In the genomic region with DNA sequence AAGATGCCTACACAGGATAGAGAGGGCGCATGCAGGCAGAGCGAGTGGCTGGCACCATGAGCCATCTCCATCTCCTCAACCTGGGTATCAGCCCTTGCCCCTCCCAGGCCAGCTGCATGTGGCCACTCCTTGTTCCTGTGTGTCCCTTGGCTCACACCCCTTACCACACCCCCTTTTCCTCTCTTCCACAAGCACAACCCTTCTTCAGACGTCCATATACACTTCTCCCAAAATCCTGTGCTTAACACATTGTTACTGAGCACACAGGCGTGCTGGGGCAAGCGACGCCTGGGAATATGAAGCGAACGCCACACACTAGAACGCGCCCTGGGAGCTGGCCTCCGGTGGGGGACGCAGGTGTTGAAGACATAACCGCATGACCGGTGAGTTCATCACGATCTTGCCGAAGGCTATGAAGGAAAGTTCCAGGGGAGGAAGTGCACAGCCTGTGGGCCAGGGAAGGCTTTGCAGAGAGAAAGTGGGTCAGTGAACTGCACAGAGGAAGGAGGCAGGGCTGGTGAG, we compare ENCODE assay signal across 11 cellular contexts. TPM values are rescaled to one million over a fixed set of nuclear protein-coding genes. Genes with fewer than 3 reads are reported as not detected.
DNase-seq lines count a peak whose midpoint lies in the region; ATAC-seq and TF ChIP-seq lines count a peak whose summit lies in the region.
"Had no signal": no experiment of that assay in that cellular context is flagged by ENCODE, and none has a peak within 500 bp of the region (broad histone marks: within the 10 kb centered on the region; RNA-seq: fewer than 3 reads in every experiment).

No MANE protein-coding gene starts in this region.

- H3K27me3 ChIP-seq in esophagus squamous epithelium (no peaks in the 10 kb centered on the region), transverse colon (no peaks in the 10 kb centered on the region)

- WGBS in esophagus squamous epithelium, 2 donors = 23 to 49% methylated on average over 4 to 16 of the region's 16 CpGs
- 30 to 60% methylated on average over 4 to 16 of the region's 16 CpGs for WGBS in transverse colon (ENCODE audit: low coverage in 1 of 2), 2 donors

- no peak for TF ChIP-seq EP300 in transverse colon (IDR thresholded peaks at IDR 0.05; ENCODE audit: low read depth)

- ATAC-seq in HG03159 (IDR thresholded peaks at IDR 0.05; ENCODE audit: unreplicated experiment) = no peak
- ATAC-seq: right cardiac atrium had no signal

- peaks cover 0 to 36% (median 8%) of the 10 kb centered on the region in 3 donors for H3K4me1 ChIP-seq in esophagus squamous epithelium
- peaks cover 6 to 23% (median 13%) of the 10 kb centered on the region in 4 donors for H3K4me1 ChIP-seq in transverse colon

- no peak for TF ChIP-seq POLR2A in esophagus squamous epithelium (IDR thresholded peaks at IDR 0.05)
- TF ChIP-seq POLR2A in transverse colon (IDR thresholded peaks at IDR 0.05) = no peak

- no peak overlapping the region for H3K4me3 ChIP-seq in esophagus squamous epithelium
- no peak overlapping the region for H3K4me3 ChIP-seq in transverse colon

- H3K36me3 ChIP-seq in esophagus squamous epithelium (no peaks in the 10 kb centered on the region), transverse colon (no peaks in the 10 kb centered on the region)

- TF ChIP-seq CTCF in esophagus squamous epithelium (IDR thresholded peaks at IDR 0.05) = peak in 3 of 6 experiments; percentile 36 to 52 (median 36)
- TF ChIP-seq CTCF in transverse colon (IDR thresholded peaks at IDR 0.05) = peak in 2 of 5 experiments; percentile 26 to 52

- intact Hi-C loops in esophagus squamous epithelium (cut with DNase I) (no loop called here), transverse colon (cut with DNase I; ENCODE audit: low total_unique reads) (no loop called here)

- peak; percentile 59 for DNase-seq in NCI-H510A treated with DMSO at 0.1 percent for 48 hours (lab: John Stamatoyannopoulos, UW)
- DNase-seq in NCI-H510A (lab: John Stamatoyannopoulos, UW) = no peak
- peak; percentile 29 for DNase-seq in SK-MEL-5 (ENCODE audit: low read depth, low spot score)
- DNase-seq in esophagus squamous epithelium (lab: John Stamatoyannopoulos, UW) = no peak
- peak; percentile 45 for DNase-seq in transverse colon
- no peak for DNase-seq in A172 (ENCODE audit: low spot score)
- DNase-seq in NK-92 treated with Interleukin-12 subunit alpha and Interleukin-12 subunit beta, amount 100 ng/mL, for 24 hours (lab: John Stamatoyannopoulos, UW) = no peak
- DNase-seq: activated CD4-positive, alpha-beta T cell treated with anti-CD3 and anti-CD28 coated beads for 4 hours; DMS153; right cardiac atrium had no signal

- H3K9me3 ChIP-seq in esophagus squamous epithelium (no peaks in the 10 kb centered on the region), transverse colon (no peaks in the 10 kb centered on the region)

- H3K27ac ChIP-seq in esophagus squamous epithelium (peak overlapping the region in 3 of 4 donors; percentile 46 to 72 (median 58)), transverse colon (no peak overlapping the region)

- in situ Hi-C loops in SK-MEL-5 (cut with HindIII; ENCODE audit: low pct_unique_long_range_greater_than_20kb, low sequenced_read_pairs) (no loop called here), transverse colon (cut with MboI; ENCODE audit: low pct_ligation_motif_present in 1 of 4, low pct_unique_long_range_greater_than_20kb in 1 of 4, low sequenced_read_pairs in 3 of 4) (no loop called here)

RNA-seq across cellular contexts. Expression of a gene that starts 19.1 kb away (rescaled TPM):
- 8.5 and 9.0 TPM in 2 replicates for total RNA-seq in SK-MEL-5 (2014; rRNA removed; shearing (Covaris generic))
- 8.2 and 14.2 TPM in 2 replicates for polyA plus RNA-seq in SK-MEL-5 (2015; cell fraction: cytosol; rRNA removed)
- 12.2 and 14.8 TPM in 2 replicates for polyA plus RNA-seq in SK-MEL-5 (2015; cell fraction: nucleus; rRNA removed)
- total RNA-seq in esophagus squamous epithelium (10 to 100 TPM; 19.4 to 46.8 (median 35.0) TPM), transverse colon (10 to 100 TPM; 17.9 to 83.4 (median 43.0) TPM)
- total RNA-seq in A172 (2014; rRNA removed; shearing (Covaris generic)) = 21.6 and 22.6 TPM in 2 replicates

RNA-seq across cellular contexts. Expression of a gene that starts 47.4 kb away (rescaled TPM):
- total RNA-seq in SK-MEL-5 (2014; rRNA removed; shearing (Covaris generic)) = 12.4 and 12.9 TPM in 2 replicates
- polyA plus RNA-seq in SK-MEL-5 (2015; cell fraction: cytosol; rRNA removed) = 16.0 and 21.7 TPM in 2 replicates
- 11.0 and 15.7 TPM in 2 replicates for polyA plus RNA-seq in SK-MEL-5 (2015; cell fraction: nucleus; rRNA removed)
- total RNA-seq in esophagus squamous epithelium (10 to 100 TPM; 12.4 to 19.6 (median 14.3) TPM), transverse colon (10 to 100 TPM in 3 of 4 donors, under 1 TPM in 1; 1.00 to 18.8 (median 12.4) TPM)
- total RNA-seq in A172 (2014; rRNA removed; shearing (Covaris generic)) = 16.8 and 23.2 TPM in 2 replicates

RNA-seq across cellular contexts. Expression of a gene that starts 53.7 kb away (rescaled TPM):
- 50.4 and 51.4 TPM in 2 replicates for total RNA-seq in SK-MEL-5 (2014; rRNA removed; shearing (Covaris generic))
- 41.4 and 43.3 TPM in 2 replicates for polyA plus RNA-seq in SK-MEL-5 (2015; cell fraction: cytosol; rRNA removed)
- polyA plus RNA-seq in SK-MEL-5 (2015; cell fraction: nucleus; rRNA removed) = 32.7 and 45.9 TPM in 2 replicates
- total RNA-seq in esophagus squamous epithelium (10 to 100 TPM; 29.5 to 63.5 (median 48.2) TPM), transverse colon (10 to 100 TPM; 18.3 to 51.0 (median 30.3) TPM)
- total RNA-seq in A172 (2014; rRNA removed; shearing (Covaris generic)) = 71.6 and 90.6 TPM in 2 replicates

Comparison
In these comparisons a context has a peak if more than half of its experiments do, and no peak if none do; other contexts are left out.
1. DNase-seq: peak in NCI-H510A treated with DMSO at 0.1 percent for 48 hours (single experiment), SK-MEL-5 (single experiment) and transverse colon (single experiment); none in NCI-H510A (single experiment), esophagus squamous epithelium (single experiment), A172 (single experiment) and NK-92 treated with Interleukin-12 subunit alpha and Interleukin-12 subunit beta, amount 100 ng/mL, for 24 hours (single experiment).
2. H3K27ac ChIP-seq: peak in esophagus squamous epithelium (3 of 4); none in transverse colon (0 of 4).